24 cellular contexts compared by ENCODE assay signal in genomic region chrX:132127748-132128147, GRCh38. TPM values are rescaled to one million over a fixed set of nuclear protein-coding genes. Genes with fewer than 3 reads are reported as not detected.
A peak's percentile ranks its signal among the peaks of the same experiment; 100 is the strongest.
DNase-seq lines count a peak whose midpoint lies in the region; ATAC-seq, FAIRE-seq and TF ChIP-seq lines count a peak whose summit lies in the region.
"Had no signal": no experiment of that assay in that cellular context is flagged by ENCODE, and none has a peak within 500 bp of the region (broad histone marks: within the 10 kb centered on the region; RNA-seq: fewer than 3 reads in every experiment).

A gene with protein sequence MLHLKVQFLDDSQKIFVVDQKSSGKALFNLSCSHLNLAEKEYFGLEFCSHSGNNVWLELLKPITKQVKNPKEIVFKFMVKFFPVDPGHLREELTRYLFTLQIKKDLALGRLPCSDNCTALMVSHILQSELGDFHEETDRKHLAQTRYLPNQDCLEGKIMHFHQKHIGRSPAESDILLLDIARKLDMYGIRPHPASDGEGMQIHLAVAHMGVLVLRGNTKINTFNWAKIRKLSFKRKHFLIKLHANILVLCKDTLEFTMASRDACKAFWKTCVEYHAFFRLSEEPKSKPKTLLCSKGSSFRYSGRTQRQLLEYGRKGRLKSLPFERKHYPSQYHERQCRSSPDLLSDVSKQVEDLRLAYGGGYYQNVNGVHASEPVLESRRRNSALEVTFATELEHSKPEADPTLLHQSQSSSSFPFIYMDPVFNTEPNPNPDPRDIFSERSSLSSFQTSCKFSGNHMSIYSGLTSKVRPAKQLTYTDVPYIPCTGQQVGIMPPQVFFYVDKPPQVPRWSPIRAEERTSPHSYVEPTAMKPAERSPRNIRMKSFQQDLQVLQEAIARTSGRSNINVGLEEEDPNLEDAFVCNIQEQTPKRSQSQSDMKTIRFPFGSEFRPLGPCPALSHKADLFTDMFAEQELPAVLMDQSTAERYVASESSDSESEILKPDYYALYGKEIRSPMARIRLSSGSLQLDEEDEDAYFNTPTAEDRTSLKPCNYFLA (minus strand): TSS chrX:132128020. CDS start chrX:132127844, 176 bp downstream.

- H3K36me3 Mint-ChIP-seq in activated T-cell treated with anti-CD3 and anti-CD28 coated beads, Interleukin-2, amount 50 U/mL, for 72 hours (ENCODE audit: insufficient read depth in 2 of 2), result no peaks in the 10 kb centered on the region

- peak; percentile 58 for ATAC-seq in left lobe of liver
- ATAC-seq in activated T-cell treated with anti-CD3 and anti-CD28 coated beads, Interleukin-2, amount 50 U/mL, for 72 hours (replicated peaks in 1 of 2), result no peak
- ATAC-seq: activated CD4-positive, CD25-positive, alpha-beta regulatory T cell treated with anti-CD3 and anti-CD28 coated beads, Interleukin-2, amount 50 U/mL, for 24 hours; activated CD8-positive, alpha-beta T cell treated with anti-CD3 and anti-CD28 coated beads, Interleukin-2, amount 10 ng/mL, durations not matched to agents 7 days and 5 days; heart right ventricle; Right ventricle myocardium inferior; sciatic nerve had no signal

- TF ChIP-seq CTCF in brain microvascular endothelial cell (IDR thresholded peaks at IDR 0.05; ENCODE audit: low read depth, low read length, missing control alignments), result no peak

- no peak within 1 kb of the TSS for H3K4me3 Mint-ChIP-seq in activated T-cell treated with anti-CD3 and anti-CD28 coated beads, Interleukin-2, amount 50 U/mL, for 72 hours
- H3K4me3 Mint-ChIP-seq: activated CD8-positive, alpha-beta T cell treated with anti-CD3 and anti-CD28 coated beads, Interleukin-2, amount 10 ng/mL, durations not matched to agents 7 days and 5 days; neural crest cell; stimulated activated naive CD8-positive, alpha-beta T cell treated with anti-CD3 and anti-CD28 coated beads, Interleukin-15, Interleukin-2, amounts not matched to agents 100 ng/mL and 50 ng/mL, for 24 hours had no signal

- H3K27me3 ChIP-seq in brain microvascular endothelial cell (replicated peaks), result no peaks in the 10 kb centered on the region
- H3K27me3 ChIP-seq: thyroid gland had no signal

- H3K27ac Mint-ChIP-seq in activated T-cell treated with anti-CD3 and anti-CD28 coated beads, Interleukin-2, amount 50 U/mL, for 72 hours, result no peak within 1 kb of the TSS
- H3K27ac Mint-ChIP-seq: activated CD8-positive, alpha-beta T cell treated with anti-CD3 and anti-CD28 coated beads, Interleukin-2, amount 10 ng/mL, durations not matched to agents 7 days and 5 days; stimulated activated naive CD8-positive, alpha-beta T cell treated with anti-CD3 and anti-CD28 coated beads, Interleukin-15, Interleukin-2, amounts not matched to agents 100 ng/mL and 50 ng/mL, for 24 hours had no signal

- no peak for FAIRE-seq in urothelium cell line (lab: Jason Lieb, UNC)

- no peaks in the 10 kb centered on the region for H3K4me1 Mint-ChIP-seq in activated T-cell treated with anti-CD3 and anti-CD28 coated beads, Interleukin-2, amount 50 U/mL, for 72 hours (ENCODE audit: low read depth)

- in situ Hi-C loops in brain microvascular endothelial cell (cut with HindIII; ENCODE audit: low pct_ligation_motif_present, low sequenced_read_pairs), result no loop called here

- H3K9me3 Mint-ChIP-seq in activated T-cell treated with anti-CD3 and anti-CD28 coated beads, Interleukin-2, amount 50 U/mL, for 72 hours, result no peaks in the 10 kb centered on the region
- H3K9me3 Mint-ChIP-seq: stimulated activated naive CD8-positive, alpha-beta T cell treated with anti-CD3 and anti-CD28 coated beads, Interleukin-15, Interleukin-2, amounts not matched to agents 100 ng/mL and 50 ng/mL, for 24 hours had no signal

- no peak within 1 kb of the TSS for H3K27ac ChIP-seq in brain microvascular endothelial cell
- H3K27ac ChIP-seq: adrenal gland, heart right ventricle, left ventricle myocardium inferior, thyroid gland had no signal

- peak; percentile 16 for DNase-seq in RPMI7951 (ENCODE audit: low read depth)
- peak; percentile 3 for DNase-seq in brain microvascular endothelial cell
- peak; percentile 37 for DNase-seq in left lobe of liver (ENCODE audit: low spot score)
- peak; percentile 4 for DNase-seq in urothelium cell line (ENCODE audit: low spot score)
- DNase-seq in activated T-cell treated with anti-CD3 and anti-CD28 coated beads, Interleukin-2, amount 50 U/mL, for 72 hours, result no peak
- DNase-seq in NCI-H2081 treated with DMSO at 0.1 percent for 48 hours (lab: John Stamatoyannopoulos, UW), result no peak
- DNase-seq in activated T-cell treated with anti-CD3 and anti-CD28 coated beads for 4 hours, result no peak
- DNase-seq: activated CD8-positive, alpha-beta T cell treated with anti-CD3 and anti-CD28 coated beads, Interleukin-2, amount 10 ng/mL, durations not matched to agents 7 days and 5 days; activated gamma-delta T cell treated with Interleukin-2 at 50 U/mL for 16 hours; adrenal gland; caudate nucleus; dermis blood vessel endothelial cell; heart right ventricle; left ventricle myocardium inferior; NCI-H1092 treated with DMSO at 0.1 percent for 48 hours; NCI-H2029 treated with DMSO at 0.1 percent for 48 hours; SW 1271; thyroid gland had no signal

- H3K36me3 ChIP-seq in brain microvascular endothelial cell (replicated peaks), result no peaks in the 10 kb centered on the region
- H3K36me3 ChIP-seq: adrenal gland, heart right ventricle, left ventricle myocardium inferior, thyroid gland had no signal

- H3K27me3 Mint-ChIP-seq in activated T-cell treated with anti-CD3 and anti-CD28 coated beads, Interleukin-2, amount 50 U/mL, for 72 hours (ENCODE audit: low read depth), result peaks cover 49% of the 10 kb centered on the region

- no peak within 1 kb of the TSS for H3K4me3 ChIP-seq in brain microvascular endothelial cell (ENCODE audit: low read depth, low read length)
- H3K4me3 ChIP-seq: adrenal gland, heart right ventricle, left ventricle myocardium inferior, thyroid gland had no signal

RNA-seq across cellular contexts. Expression of the gene that starts here (rescaled TPM):
- total RNA-seq in RPMI7951 (2014; rRNA removed; shearing (Covaris generic)), result 0.10 TPM in 1 of 2 replicates, not detected in the other
- total RNA-seq in left lobe of liver, result 0.05 TPM
- total RNA-seq in activated T-cell treated with anti-CD3 and anti-CD28 coated beads, Interleukin-2, amount 50 U/mL, for 72 hours, result not detected
- total RNA-seq: activated CD8-positive, alpha-beta T cell treated with anti-CD3 and anti-CD28 coated beads, Interleukin-2, amount 10 ng/mL, durations not matched to agents 7 days and 5 days; adrenal gland; dermis blood vessel endothelial cell; OCI-LY7; Right ventricle myocardium inferior; sciatic nerve; thyroid gland had no signal

Comparison
In these comparisons a context has a peak if more than half of its experiments do, and no peak if none do; other contexts are left out.
1. Peak in DNase-seq in RPMI7951; RNA of the gene not detected or under 1 TPM.
2. Peak in DNase-seq and ATAC-seq in left lobe of liver; RNA of the gene not detected or under 1 TPM.
3. DNase-seq: peak in brain microvascular endothelial cell (single experiment) and urothelium cell line (single experiment); none in activated T-cell treated with anti-CD3 and anti-CD28 coated beads, Interleukin-2, amount 50 U/mL, for 72 hours (0 of 2), NCI-H2081 treated with DMSO at 0.1 percent for 48 hours (single experiment) and activated T-cell treated with anti-CD3 and anti-CD28 coated beads for 4 hours (single experiment).